11 cellular contexts compared by ENCODE assay signal in the genomic region with DNA sequence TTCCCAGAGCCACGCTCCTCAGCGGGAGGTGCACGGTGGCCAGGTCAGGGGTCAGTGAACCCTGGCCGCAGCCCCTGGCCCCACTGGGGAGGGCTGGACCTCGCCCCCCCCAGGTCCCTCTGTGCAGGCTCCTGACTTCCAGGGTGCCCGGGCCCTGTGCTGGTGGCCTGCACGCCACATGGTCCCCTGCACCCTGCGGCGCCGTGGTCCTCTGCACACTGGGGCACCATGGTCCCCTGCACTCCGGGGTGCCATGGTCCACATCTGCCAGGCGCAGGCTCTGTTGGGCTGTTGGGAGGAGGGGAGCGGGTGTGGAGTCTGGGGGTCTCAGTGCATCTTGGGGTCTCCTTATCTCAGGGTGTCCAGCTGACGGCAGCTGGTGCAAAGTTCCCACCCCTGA. TPM values are rescaled to one million over a fixed set of nuclear protein-coding genes. Genes with fewer than 3 reads are reported as not detected.
DNase-seq lines count a peak whose midpoint lies in the region; ATAC-seq and TF ChIP-seq lines count a peak whose summit lies in the region.
"Had no signal": no experiment of that assay in that cellular context is flagged by ENCODE, and none has a peak within 500 bp of the region (broad histone marks: within the 10 kb centered on the region; RNA-seq: fewer than 3 reads in every experiment).

No MANE protein-coding gene starts in this region.

- H3K36me3 Mint-ChIP-seq in stimulated activated memory B cell treated with anti-CD40 and anti-IgM and Interleukin-4, amounts not matched to agents 10 μg/mL and 1 μg/mL and 100 μg/mL, for 72 hours = no peaks in the 10 kb centered on the region
- H3K36me3 Mint-ChIP-seq in activated T-cell treated with anti-CD3 and anti-CD28 coated beads, Interleukin-2, amount 50 U/mL, for 24 hours (ENCODE audit: low read depth) = no peaks in the 10 kb centered on the region
- H3K36me3 Mint-ChIP-seq in activated T-helper 2 cell treated with anti-CD3 and anti-CD28 coated beads, Interferon-gamma antibody, Interleukin-2, Interleukin-4, amounts not matched to agents 10 μg/mL and 5 μg/mL and 100 μg/mL, durations not matched to agents 14 hours and 24 hours and 36 hours (ENCODE audit: low read depth) = no peaks in the 10 kb centered on the region
- H3K36me3 Mint-ChIP-seq: CD4-positive, CD25-positive, alpha-beta regulatory T cell had no signal

- intact Hi-C loops in lower lobe of right lung (cut with DNase I) = no loop called here
- intact Hi-C loops in activated T-helper 2 cell treated with anti-CD3 and anti-CD28 coated beads, Interferon-gamma antibody, Interleukin-2, Interleukin-4, amounts not matched to agents 10 μg/mL and 5 μg/mL and 100 μg/mL, durations not matched to agents 14 hours and 24 hours and 36 hours (cut with micrococcal nuclease) = no loop called here

- TF ChIP-seq CTCF in HL-60 (IDR thresholded peaks at IDR 0.05; ENCODE audit: insufficient read depth, low read length) (no peak), lower lobe of right lung (IDR thresholded peaks at IDR 0.05) (no peak)

- H3K36me3 ChIP-seq in BLaER1 (no peaks in the 10 kb centered on the region), lower lobe of right lung (no peaks in the 10 kb centered on the region)

- H3K27me3 ChIP-seq in BLaER1 (peaks cover 56% of the 10 kb centered on the region), HL-60 (ENCODE audit: insufficient read depth, poor library complexity, severe bottlenecking) (no peaks in the 10 kb centered on the region), lower lobe of right lung (ENCODE audit: low read depth) (peaks cover 10% of the 10 kb centered on the region)

- H3K9me3 ChIP-seq in BLaER1 (no peaks in the 10 kb centered on the region; the same call in 1 of the 2 replicates), lower lobe of right lung (no peaks in the 10 kb centered on the region)
- H3K9me3 ChIP-seq: A549 had no signal

- H3K4me3 ChIP-seq in BLaER1 (no peak overlapping the region), HL-60 (replicated peaks; ENCODE audit: insufficient read depth, low read length) (no peak overlapping the region), lower lobe of right lung (no peak overlapping the region)
- H3K4me3 ChIP-seq: A549 had no signal

- peaks cover 34% of the 10 kb centered on the region for H4K20me1 ChIP-seq in BLaER1

- no peaks in the 10 kb centered on the region for H3K9me3 Mint-ChIP-seq in stimulated activated memory B cell treated with anti-CD40 and anti-IgM and Interleukin-4, amounts not matched to agents 10 μg/mL and 1 μg/mL and 100 μg/mL, for 72 hours
- no peaks in the 10 kb centered on the region for H3K9me3 Mint-ChIP-seq in activated T-cell treated with anti-CD3 and anti-CD28 coated beads, Interleukin-2, amount 50 U/mL, for 24 hours
- H3K9me3 Mint-ChIP-seq in activated T-helper 2 cell treated with anti-CD3 and anti-CD28 coated beads, Interferon-gamma antibody, Interleukin-2, Interleukin-4, amounts not matched to agents 10 μg/mL and 5 μg/mL and 100 μg/mL, durations not matched to agents 14 hours and 24 hours and 36 hours = no peaks in the 10 kb centered on the region

- peaks cover 10% of the 10 kb centered on the region for H3K4me1 Mint-ChIP-seq in stimulated activated memory B cell treated with anti-CD40 and anti-IgM and Interleukin-4, amounts not matched to agents 10 μg/mL and 1 μg/mL and 100 μg/mL, for 72 hours
- peaks cover 3% of the 10 kb centered on the region for H3K4me1 Mint-ChIP-seq in activated T-cell treated with anti-CD3 and anti-CD28 coated beads, Interleukin-2, amount 50 U/mL, for 24 hours (ENCODE audit: low read depth)
- peaks cover 2% of the 10 kb centered on the region for H3K4me1 Mint-ChIP-seq in activated T-helper 2 cell treated with anti-CD3 and anti-CD28 coated beads, Interferon-gamma antibody, Interleukin-2, Interleukin-4, amounts not matched to agents 10 μg/mL and 5 μg/mL and 100 μg/mL, durations not matched to agents 14 hours and 24 hours and 36 hours (ENCODE audit: low read depth)
- H3K4me1 Mint-ChIP-seq: CD4-positive, CD25-positive, alpha-beta regulatory T cell had no signal

- H3K4me1 ChIP-seq in BLaER1 (peaks cover 82% of the 10 kb centered on the region), lower lobe of right lung (no peaks in the 10 kb centered on the region)
- H3K4me1 ChIP-seq: A549 had no signal

- no peak overlapping the region for H3K27ac Mint-ChIP-seq in stimulated activated memory B cell treated with anti-CD40 and anti-IgM and Interleukin-4, amounts not matched to agents 10 μg/mL and 1 μg/mL and 100 μg/mL, for 72 hours
- H3K27ac Mint-ChIP-seq in activated T-cell treated with anti-CD3 and anti-CD28 coated beads, Interleukin-2, amount 50 U/mL, for 24 hours = no peak overlapping the region
- no peak overlapping the region for H3K27ac Mint-ChIP-seq in activated T-helper 2 cell treated with anti-CD3 and anti-CD28 coated beads, Interferon-gamma antibody, Interleukin-2, Interleukin-4, amounts not matched to agents 10 μg/mL and 5 μg/mL and 100 μg/mL, durations not matched to agents 14 hours and 24 hours and 36 hours
- H3K27ac Mint-ChIP-seq: CD4-positive, CD25-positive, alpha-beta regulatory T cell had no signal

- peak overlapping the region; percentile 86 for H3K4me2 ChIP-seq in BLaER1
- H3K4me2 ChIP-seq: A549 had no signal

- no peak overlapping the region for H3K4me3 Mint-ChIP-seq in stimulated activated memory B cell treated with anti-CD40 and anti-IgM and Interleukin-4, amounts not matched to agents 10 μg/mL and 1 μg/mL and 100 μg/mL, for 72 hours
- no peak overlapping the region for H3K4me3 Mint-ChIP-seq in activated T-cell treated with anti-CD3 and anti-CD28 coated beads, Interleukin-2, amount 50 U/mL, for 24 hours
- H3K4me3 Mint-ChIP-seq in activated T-helper 2 cell treated with anti-CD3 and anti-CD28 coated beads, Interferon-gamma antibody, Interleukin-2, Interleukin-4, amounts not matched to agents 10 μg/mL and 5 μg/mL and 100 μg/mL, durations not matched to agents 14 hours and 24 hours and 36 hours (ENCODE audit: low read depth) = no peak overlapping the region
- H3K4me3 Mint-ChIP-seq: CD4-positive, CD25-positive, alpha-beta regulatory T cell had no signal

- no peak overlapping the region for H3K9ac ChIP-seq in BLaER1

- no peak for ATAC-seq in lower lobe of right lung
- ATAC-seq in stimulated activated memory B cell treated with anti-CD40 and anti-IgM and Interleukin-4, amounts not matched to agents 10 μg/mL and 1 μg/mL and 100 μg/mL, for 72 hours = peak; percentile 14
- ATAC-seq: A549, HCT116 had no signal

- DNase-seq in HL-60 (ENCODE audit: low read depth in 1 of 2, low spot score in 1 of 2) = no peak
- peak; percentile 23 for DNase-seq in lower lobe of right lung
- DNase-seq in activated T-cell treated with anti-CD3 and anti-CD28 coated beads, Interleukin-2, amount 50 U/mL, for 24 hours = no peak
- no peak for DNase-seq in NCI-H1930 (lab: John Stamatoyannopoulos, UW)
- DNase-seq in activated T-helper 2 cell treated with anti-CD3 and anti-CD28 coated beads, Interferon-gamma antibody, Interleukin-2, Interleukin-4, amounts not matched to agents 10 μg/mL and 5 μg/mL and 100 μg/mL, durations not matched to agents 14 hours and 24 hours and 36 hours (ENCODE audit: low spot score) = no peak
- DNase-seq: CD4-positive, CD25-positive, alpha-beta regulatory T cell; IMR-90 had no signal

- H3K27ac ChIP-seq in BLaER1 = no peak overlapping the region
- peak overlapping the region; percentile 83 for H3K27ac ChIP-seq in HL-60 (replicated peaks)
- H3K27ac ChIP-seq in lower lobe of right lung = no peak overlapping the region
- H3K27ac ChIP-seq: A549 had no signal

- H3K27me3 Mint-ChIP-seq in stimulated activated memory B cell treated with anti-CD40 and anti-IgM and Interleukin-4, amounts not matched to agents 10 μg/mL and 1 μg/mL and 100 μg/mL, for 72 hours = peaks cover 28% of the 10 kb centered on the region
- H3K27me3 Mint-ChIP-seq in activated T-cell treated with anti-CD3 and anti-CD28 coated beads, Interleukin-2, amount 50 U/mL, for 24 hours = peaks cover 15% of the 10 kb centered on the region
- H3K27me3 Mint-ChIP-seq in activated T-helper 2 cell treated with anti-CD3 and anti-CD28 coated beads, Interferon-gamma antibody, Interleukin-2, Interleukin-4, amounts not matched to agents 10 μg/mL and 5 μg/mL and 100 μg/mL, durations not matched to agents 14 hours and 24 hours and 36 hours (ENCODE audit: low read depth) = peaks cover 12% of the 10 kb centered on the region
- H3K27me3 Mint-ChIP-seq: CD4-positive, CD25-positive, alpha-beta regulatory T cell had no signal

RNA-seq across cellular contexts. Expression of a gene that starts 23.3 kb away (rescaled TPM):
- total RNA-seq in lower lobe of right lung = 21.5 TPM
- total RNA-seq in activated T-helper 2 cell treated with anti-CD3 and anti-CD28 coated beads, Interferon-gamma antibody, Interleukin-2, Interleukin-4, amounts not matched to agents 10 μg/mL and 5 μg/mL and 100 μg/mL, durations not matched to agents 14 hours and 24 hours and 36 hours = 2.1 and 2.2 TPM in 2 replicates
